Comparison of ENCODE assay signal across 8 cellular contexts in the genomic region with DNA sequence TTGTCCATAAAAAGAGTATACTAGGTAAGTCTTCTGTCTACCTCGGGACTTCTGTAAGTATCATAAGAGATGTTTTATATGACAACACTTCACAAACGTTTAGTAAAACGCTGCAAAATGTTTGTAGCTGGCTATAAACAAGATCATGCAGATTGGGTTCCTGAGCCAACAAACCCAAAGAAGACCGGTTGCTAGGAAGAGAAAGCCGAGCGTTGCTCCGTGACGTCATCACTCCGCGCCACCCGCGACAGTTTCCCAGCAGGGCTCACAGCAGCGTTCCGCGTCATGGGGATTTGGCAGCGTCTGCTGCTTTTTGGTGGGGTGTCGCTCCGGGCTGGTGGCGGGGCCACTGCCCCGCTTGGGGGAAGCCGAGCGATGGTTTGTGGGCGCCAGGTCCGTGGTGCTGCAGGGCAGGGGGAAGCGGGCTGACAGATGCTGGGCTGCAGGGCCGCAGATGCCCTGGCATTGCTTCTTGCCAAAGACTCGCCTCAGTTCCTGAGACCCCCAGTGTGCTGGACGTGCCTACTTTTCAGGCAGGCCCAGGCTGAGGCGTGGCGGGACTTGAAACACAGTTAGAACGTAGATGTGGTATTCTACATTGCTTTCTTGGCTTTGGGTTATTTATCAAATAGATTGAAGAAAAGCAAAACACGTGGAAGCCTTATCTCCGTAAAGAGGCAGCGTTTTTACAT. TPM values are rescaled to one million over a fixed set of nuclear protein-coding genes. Genes with fewer than 3 reads are reported as not detected.
DNase-seq lines count a peak whose midpoint lies in the region; ATAC-seq and TF ChIP-seq lines count a peak whose summit lies in the region.

A gene with protein sequence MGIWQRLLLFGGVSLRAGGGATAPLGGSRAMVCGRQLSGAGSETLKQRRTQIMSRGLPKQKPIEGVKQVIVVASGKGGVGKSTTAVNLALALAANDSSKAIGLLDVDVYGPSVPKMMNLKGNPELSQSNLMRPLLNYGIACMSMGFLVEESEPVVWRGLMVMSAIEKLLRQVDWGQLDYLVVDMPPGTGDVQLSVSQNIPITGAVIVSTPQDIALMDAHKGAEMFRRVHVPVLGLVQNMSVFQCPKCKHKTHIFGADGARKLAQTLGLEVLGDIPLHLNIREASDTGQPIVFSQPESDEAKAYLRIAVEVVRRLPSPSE (plus strand): TSS at position 250 of the 692 bp plus-strand sequence. CDS start 36 bp downstream, at position 286.

- H3K36me3 Mint-ChIP-seq in nephron progenitor cell (ENCODE audit: low read depth) = peaks cover 18% of the 10 kb centered on the region

- H3K27me3 Mint-ChIP-seq in nephron progenitor cell (ENCODE audit: low read depth, poor library complexity) = peaks cover 23% of the 10 kb centered on the region
- peaks cover 8% of the 10 kb centered on the region for H3K27me3 Mint-ChIP-seq in stimulated activated naive CD8-positive, alpha-beta T cell treated with anti-CD3 and anti-CD28 coated beads, Interleukin-15, amount 100 ng/mL, for 72 hours

- H3K4me1 ChIP-seq in RWPE2 (ENCODE audit: insufficient read depth, poor library complexity, severe bottlenecking) = peaks cover 7% of the 10 kb centered on the region

- H3K4me3 Mint-ChIP-seq in nephron progenitor cell = peak within 1 kb of the TSS; percentile 99
- H3K4me3 Mint-ChIP-seq in stimulated activated naive CD8-positive, alpha-beta T cell treated with anti-CD3 and anti-CD28 coated beads, Interleukin-15, amount 100 ng/mL, for 72 hours = peak within 1 kb of the TSS; percentile 89 to 99

- H3K9me3 Mint-ChIP-seq in nephron progenitor cell = peaks cover 11% of the 10 kb centered on the region
- no peaks in the 10 kb centered on the region for H3K9me3 Mint-ChIP-seq in stimulated activated naive CD8-positive, alpha-beta T cell treated with anti-CD3 and anti-CD28 coated beads, Interleukin-15, amount 100 ng/mL, for 72 hours

- no peak for TF ChIP-seq CTCF in RWPE2 (IDR thresholded peaks at IDR 0.05; ENCODE audit: poor library complexity, severe bottlenecking)
- TF ChIP-seq CTCF in nephron progenitor cell (IDR thresholded peaks at IDR 0.05) = no peak

- H3K4me1 Mint-ChIP-seq in nephron progenitor cell = peaks cover 27% of the 10 kb centered on the region
- H3K4me1 Mint-ChIP-seq in stimulated activated naive CD8-positive, alpha-beta T cell treated with anti-CD3 and anti-CD28 coated beads, Interleukin-15, amount 100 ng/mL, for 72 hours = peaks cover 29% of the 10 kb centered on the region

- H3K9me3 ChIP-seq in RWPE2 (ENCODE audit: severe bottlenecking) = no peaks in the 10 kb centered on the region

- peak within 1 kb of the TSS; percentile 8 for H3K27ac ChIP-seq in RWPE2 (ENCODE audit: poor library complexity, severe bottlenecking)

- peak; percentile 92 for ATAC-seq in RWPE2 (ENCODE audit: low read depth)
- peak; percentile 97 for ATAC-seq in stimulated activated naive CD8-positive, alpha-beta T cell treated with anti-CD3 and anti-CD28 coated beads, Interleukin-15, amount 100 ng/mL, for 72 hours

- DNase-seq in EH (ENCODE audit: low read depth) (peak; percentile 93), H4 (ENCODE audit: low spot score) (peak; percentile 88), LoVo (ENCODE audit: low spot score) (peak; percentile 92), RWPE2 (ENCODE audit: low spot score) (peak; percentile 91), fibroblast of the conjunctiva (ENCODE audit: low read depth) (peak; percentile 91), nephron progenitor cell (peak; percentile 97)
- DNase-seq in activated effector memory CD4-positive, alpha-beta T cell treated with Interleukin-2 at 50 U/mL for 16 hours = peak; percentile 92
- DNase-seq in stimulated activated naive CD8-positive, alpha-beta T cell treated with anti-CD3 and anti-CD28 coated beads, Interleukin-15, amount 100 ng/mL, for 72 hours = peak; percentile 95

- peak within 1 kb of the TSS; percentile 100 for H3K27ac Mint-ChIP-seq in nephron progenitor cell
- H3K27ac Mint-ChIP-seq in stimulated activated naive CD8-positive, alpha-beta T cell treated with anti-CD3 and anti-CD28 coated beads, Interleukin-15, amount 100 ng/mL, for 72 hours = peak within 1 kb of the TSS; percentile 95 to 99

- no peaks in the 10 kb centered on the region for H3K27me3 ChIP-seq in RWPE2 (ENCODE audit: insufficient read depth, poor library complexity, severe bottlenecking)

- H3K4me3 ChIP-seq in RWPE2 (ENCODE audit: severe bottlenecking) = peak within 1 kb of the TSS; percentile 87

- H3K36me3 ChIP-seq in RWPE2 (ENCODE audit: low read depth) = peaks cover 27% of the 10 kb centered on the region

RNA-seq across cellular contexts. Expression of the gene that starts here (rescaled TPM):
- total RNA-seq in H4 (2014; rRNA removed; shearing (Covaris generic)) = 10.5 and 17.3 TPM in 2 replicates

Comparison
In these comparisons a context has a peak if more than half of its experiments do, and no peak if none do; other contexts are left out.
1. Peak in every context shown above with its lines: DNase-seq, ATAC-seq, H3K4me3 ChIP-seq and H3K27ac ChIP-seq.